ENCODE assay signal across 1 cellular context in genomic region chr16:65229191-65229662, GRCh38.
TF ChIP-seq lines count a peak whose summit lies in the region.

No MANE protein-coding gene starts in this region.

TF ChIP-seq in GM23338, 12 proteins besides CTCF, POLR2A, EP300 and RAD21 (continued from another document):
- no peak for TF ChIP-seq ZNF462 (CRISPR knock-in tag; IDR thresholded peaks at IDR 0.05)
- TF ChIP-seq NANOG (IDR thresholded peaks at IDR 0.05; ENCODE audit: borderline replicate concordance) = no peak
- TF ChIP-seq ETS1 (IDR thresholded peaks at IDR 0.05) = no peak
- TF ChIP-seq ZNF114 (CRISPR knock-in tag; IDR thresholded peaks at IDR 0.05) = no peak
- TF ChIP-seq CREB1 (CRISPR knock-in tag; IDR thresholded peaks at IDR 0.05; ENCODE audit: low read depth) = no peak
- no peak for TF ChIP-seq EZH2 (IDR thresholded peaks at IDR 0.05; ENCODE audit: low read depth, unreplicated experiment)
